In genomic region chr20:32792316-32792715, GRCh38 we compare ENCODE assay signal across 8 cellular contexts. TPM values are rescaled to one million over a fixed set of nuclear protein-coding genes. Genes with fewer than 3 reads are reported as not detected.
A peak's percentile ranks its signal among the peaks of the same experiment; 100 is the strongest.
DNase-seq lines count a peak whose midpoint lies in the region; ATAC-seq and TF ChIP-seq lines count a peak whose summit lies in the region.

No MANE protein-coding gene starts in this region.

- no peak for TF ChIP-seq CTCF in WTC11 (IDR thresholded peaks at IDR 0.05)

- H3K27me3 Mint-ChIP-seq in WTC11 (ENCODE audit: low read depth): no peaks in the 10 kb centered on the region
- H3K27me3 Mint-ChIP-seq in immature natural killer cell (ENCODE audit: low read depth in 3 of 3): no peaks in the 10 kb centered on the region

- H3K4me3 Mint-ChIP-seq in WTC11 (no peak overlapping the region), immature natural killer cell (no peak overlapping the region)

- H3K9me3 Mint-ChIP-seq in WTC11: no peaks in the 10 kb centered on the region
- no peaks in the 10 kb centered on the region for H3K9me3 Mint-ChIP-seq in immature natural killer cell

- POLR2A ChIA-PET in WTC11 (lab: Charles Lee): interaction anchor here (0.6 kb wide), 1 partner anchor 9 kb away, joined by 3 read pairs; no protein-coding TSS in a partner anchor

- CTCF ChIA-PET in WTC11 (lab: Charles Lee): interaction anchor here (1.4 kb wide), 1 partner anchor 14 kb away, joined by 5 read pairs; no protein-coding TSS in a partner anchor

- ATAC-seq in GM18517 (IDR thresholded peaks at IDR 0.05; ENCODE audit: unreplicated experiment) (peak; percentile 47), HG02870 (IDR thresholded peaks at IDR 0.05; ENCODE audit: unreplicated experiment) (peak; percentile 71), WTC11 (peak; percentile 43)

- H3K4me1 Mint-ChIP-seq in WTC11: peaks cover 23% of the 10 kb centered on the region
- peaks cover 2 to 8% of the 10 kb centered on the region in 2 donors for H3K4me1 Mint-ChIP-seq in immature natural killer cell

- H3K36me3 Mint-ChIP-seq in WTC11 (peaks cover 98% of the 10 kb centered on the region), immature natural killer cell (no peaks in the 10 kb centered on the region)

- DNase-seq in WTC11 (ENCODE audit: low spot score) (no peak), kidney tubule cell (ENCODE audit: low spot score) (peak; percentile 25), SIG-M5 (lab: John Stamatoyannopoulos, UW) (no peak), occipital lobe (lab: John Stamatoyannopoulos, UW) (no peak), HuH-7.5 (ENCODE audit: low spot score) (no peak), immature natural killer cell (no peak)

- H3K27ac Mint-ChIP-seq in WTC11: peak overlapping the region; percentile 93; the same call in 1 of the 2 replicates
- no peak overlapping the region for H3K27ac Mint-ChIP-seq in immature natural killer cell

TF ChIP-seq in WTC11, 78 proteins besides CTCF, POLR2A, EP300 and RAD21:
- no peak for TF ChIP-seq CREB1 (CRISPR knock-in tag; IDR thresholded peaks at IDR 0.05)
- TF ChIP-seq ZNF138 (CRISPR knock-in tag; conservative IDR thresholded peaks at IDR 0.05): no peak
- no peak for TF ChIP-seq ZBTB21 (CRISPR knock-in tag; IDR thresholded peaks at IDR 0.05; ENCODE audit: borderline replicate concordance)
- TF ChIP-seq RELA (CRISPR knock-in tag; IDR thresholded peaks at IDR 0.05; ENCODE audit: borderline replicate concordance): no peak
- TF ChIP-seq USF1 (CRISPR knock-in tag; IDR thresholded peaks at IDR 0.05): no peak
- TF ChIP-seq MLX (CRISPR knock-in tag; IDR thresholded peaks at IDR 0.05): no peak
- TF ChIP-seq FOXP1 (CRISPR knock-in tag; IDR thresholded peaks at IDR 0.05; ENCODE audit: borderline replicate concordance): no peak
- TF ChIP-seq CREM (CRISPR knock-in tag; IDR thresholded peaks at IDR 0.05): no peak

RNA-seq across cellular contexts. Expression of gene MAPRE1, which starts 27.4 kb away (rescaled TPM):
- 154 to 159 TPM (median 155 TPM) in 3 replicates for total RNA-seq in WTC11 (2021)
- total RNA-seq in occipital lobe: 109 TPM
- polyA plus RNA-seq in immature natural killer cell: 100 to 1,000 TPM; 137 to 218 (median 150) TPM

RNA-seq across cellular contexts. Expression of gene DNMT3B, which starts 30.1 kb away (rescaled TPM):
- 638 to 682 TPM (median 641 TPM) in 3 replicates for total RNA-seq in WTC11 (2021)
- 4.8 TPM for total RNA-seq in occipital lobe
- polyA plus RNA-seq in immature natural killer cell: under 1 TPM; 0.16 to 0.85 (median 0.32) TPM

RNA-seq across cellular contexts. Expression of gene COMMD7, which starts 49.0 kb away (rescaled TPM):
- 41.8 to 42.4 TPM (median 42.3 TPM) in 3 replicates for total RNA-seq in WTC11 (2021)
- total RNA-seq in occipital lobe: 24.2 TPM
- 100 to 1,000 TPM; 166 to 265 (median 208) TPM for polyA plus RNA-seq in immature natural killer cell

Comparison
In these comparisons a context has a peak if more than half of its experiments do, and no peak if none do; other contexts are left out.
1. RNA of gene DNMT3B, which starts 30.1 kb away (total RNA-seq): 638 to 682 TPM in WTC11; 4.8 TPM in occipital lobe (single experiment); every median in the first group is over 100 times any median in the second.
2. Peak in every context shown above with its lines, with median percentiles within 50 percentile points of each other: ATAC-seq.